ENCODE assay signal across 9 cellular contexts in the genomic region with DNA sequence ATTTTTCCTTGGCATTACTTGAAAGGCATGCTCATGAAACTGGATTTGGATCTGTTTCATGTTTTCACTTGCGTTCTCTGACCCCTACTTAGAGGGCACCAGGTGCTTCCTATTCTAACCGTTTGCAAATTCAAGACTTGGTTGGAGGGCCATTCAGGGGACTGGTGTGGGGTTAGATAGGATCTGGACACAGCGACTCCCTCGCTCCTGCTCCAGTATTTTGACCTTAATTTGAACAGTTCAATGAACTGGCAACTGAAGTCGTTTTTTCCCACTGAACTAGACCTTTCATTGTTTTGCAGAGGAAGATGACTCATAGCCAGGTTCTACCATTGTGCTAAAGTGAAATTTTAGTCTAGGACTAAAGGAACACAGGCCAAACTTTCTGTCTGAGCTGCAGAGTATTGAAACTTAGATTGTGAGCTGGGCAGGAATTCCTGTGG.
DNase-seq lines count a peak whose midpoint lies in the region; ATAC-seq and TF ChIP-seq lines count a peak whose summit lies in the region.
"Had no signal": no experiment of that assay in that cellular context is flagged by ENCODE, and none has a peak within 500 bp of the region (broad histone marks: within the 10 kb centered on the region; RNA-seq: fewer than 3 reads in every experiment).

No MANE protein-coding gene starts in this region.

- in situ Hi-C loops in transverse colon (cut with MboI; ENCODE audit: low pct_ligation_motif_present in 1 of 4, low pct_unique_long_range_greater_than_20kb in 1 of 4, low sequenced_read_pairs in 3 of 4) = no loop called here

- whole genome bisulfite sequencing in transverse colon (ENCODE audit: low coverage in 1 of 2), 2 donors = 31 to 35% methylated on average over 3 to 5 of the region's 5 CpGs

- peaks cover 81% of the 10 kb centered on the region for H3K4me1 Mint-ChIP-seq in activated CD8-positive, alpha-beta memory T cell treated with anti-CD3 and anti-CD28 coated beads, Interleukin-2, amount 10 ng/mL, durations not matched to agents 7 days and 5 days
- peaks cover 93% of the 10 kb centered on the region for H3K4me1 Mint-ChIP-seq in activated T-cell treated with anti-CD3 and anti-CD28 coated beads, Interleukin-2, amount 50 U/mL, for 72 hours (ENCODE audit: low read depth)

- H3K36me3 Mint-ChIP-seq in activated CD8-positive, alpha-beta memory T cell treated with anti-CD3 and anti-CD28 coated beads, Interleukin-2, amount 10 ng/mL, durations not matched to agents 7 days and 5 days = peaks cover 33% of the 10 kb centered on the region
- peaks cover 2 to 9% of the 10 kb centered on the region in 2 donors for H3K36me3 Mint-ChIP-seq in activated T-cell treated with anti-CD3 and anti-CD28 coated beads, Interleukin-2, amount 50 U/mL, for 72 hours (ENCODE audit: insufficient read depth in 2 of 2)

- no peaks in the 10 kb centered on the region for H3K27me3 ChIP-seq in kidney epithelial cell (ENCODE audit: control insufficient read depth, insufficient read depth, low read length)
- no peaks in the 10 kb centered on the region for H3K27me3 ChIP-seq in transverse colon

- H3K4me3 ChIP-seq in kidney epithelial cell (ENCODE audit: low read depth, low read length) (no peak overlapping the region), transverse colon (no peak overlapping the region)

- no peak for TF ChIP-seq POLR2A in transverse colon (IDR thresholded peaks at IDR 0.05)

- no peaks in the 10 kb centered on the region for H3K9me3 ChIP-seq in transverse colon

- H3K36me3 ChIP-seq in kidney epithelial cell (ENCODE audit: control insufficient read depth, insufficient read depth, low read length) = no peaks in the 10 kb centered on the region
- no peaks in the 10 kb centered on the region for H3K36me3 ChIP-seq in transverse colon

- H3K4me3 Mint-ChIP-seq in activated CD8-positive, alpha-beta memory T cell treated with anti-CD3 and anti-CD28 coated beads, Interleukin-2, amount 10 ng/mL, durations not matched to agents 7 days and 5 days = peak overlapping the region; percentile 72
- peak overlapping the region; percentile 70 to 94 for H3K4me3 Mint-ChIP-seq in activated T-cell treated with anti-CD3 and anti-CD28 coated beads, Interleukin-2, amount 50 U/mL, for 72 hours
- H3K4me3 Mint-ChIP-seq: brain had no signal

- H3K27ac Mint-ChIP-seq in activated CD8-positive, alpha-beta memory T cell treated with anti-CD3 and anti-CD28 coated beads, Interleukin-2, amount 10 ng/mL, durations not matched to agents 7 days and 5 days = peak overlapping the region; percentile 97
- peak overlapping the region; percentile 99 for H3K27ac Mint-ChIP-seq in activated T-cell treated with anti-CD3 and anti-CD28 coated beads, Interleukin-2, amount 50 U/mL, for 72 hours

- peak overlapping the region; percentile 48 to 64 (median 55) for H3K27ac ChIP-seq in transverse colon

- no peak for TF ChIP-seq EP300 in transverse colon (IDR thresholded peaks at IDR 0.05; ENCODE audit: low read depth)

- no peaks in the 10 kb centered on the region for H3K27me3 Mint-ChIP-seq in activated CD8-positive, alpha-beta memory T cell treated with anti-CD3 and anti-CD28 coated beads, Interleukin-2, amount 10 ng/mL, durations not matched to agents 7 days and 5 days
- H3K27me3 Mint-ChIP-seq in activated T-cell treated with anti-CD3 and anti-CD28 coated beads, Interleukin-2, amount 50 U/mL, for 72 hours (ENCODE audit: low read depth) = no peaks in the 10 kb centered on the region

- H3K9me3 Mint-ChIP-seq in activated CD8-positive, alpha-beta memory T cell treated with anti-CD3 and anti-CD28 coated beads, Interleukin-2, amount 10 ng/mL, durations not matched to agents 7 days and 5 days (ENCODE audit: low read depth) = no peaks in the 10 kb centered on the region
- H3K9me3 Mint-ChIP-seq in activated T-cell treated with anti-CD3 and anti-CD28 coated beads, Interleukin-2, amount 50 U/mL, for 72 hours = peaks cover 0 to 3% of the 10 kb centered on the region in 2 donors

- intact Hi-C loops in transverse colon (cut with DNase I; ENCODE audit: low total_unique reads) = no loop called here

- H3K4me1 ChIP-seq in transverse colon = peaks cover 0 to 57% (median 11%) of the 10 kb centered on the region in 4 donors

- peak; percentile 55 for ATAC-seq in activated CD8-positive, alpha-beta memory T cell treated with anti-CD3 and anti-CD28 coated beads, Interleukin-2, amount 10 ng/mL, durations not matched to agents 7 days and 5 days
- ATAC-seq in HG03460 (IDR thresholded peaks at IDR 0.05; ENCODE audit: unreplicated experiment) = peak; percentile 43
- peak; percentile 59 to 68 for ATAC-seq in activated T-cell treated with anti-CD3 and anti-CD28 coated beads, Interleukin-2, amount 50 U/mL, for 72 hours (replicated peaks in 1 of 2)

- DNase-seq in activated CD8-positive, alpha-beta memory T cell treated with anti-CD3 and anti-CD28 coated beads, Interleukin-2, amount 10 ng/mL, durations not matched to agents 7 days and 5 days = no peak
- no peak for DNase-seq in activated CD8-positive, alpha-beta memory T cell treated with anti-CD3 and anti-CD28 coated beads, Interleukin-2, amount 50 U/mL, for 48 hours
- no peak for DNase-seq in activated T-cell treated with anti-CD3 and anti-CD28 coated beads, Interleukin-2, amount 50 U/mL, for 72 hours
- DNase-seq in kidney epithelial cell (ENCODE audit: low read depth) (peak; percentile 73), transverse colon (no peak), GM19240 (ENCODE audit: insufficient read length, low spot score) (no peak), DMS114 treated with DMSO at 0.1 percent for 48 hours (lab: John Stamatoyannopoulos, UW; ENCODE audit: unreplicated experiment) (no peak)

- CTCF ChIA-PET in activated CD8-positive, alpha-beta memory T cell treated with anti-CD3 and anti-CD28 coated beads, Interleukin-2, amount 10 ng/mL, durations not matched to agents 7 days and 5 days (lab: Charles Lee) = interaction anchor here (0.6 to 1.8 kb wide), 5 partner anchors 15 to 132 kb away, joined by 3 to 7 read pairs (median 4); no protein-coding TSS in a partner anchor

- TF ChIP-seq CTCF in kidney epithelial cell (IDR thresholded peaks at IDR 0.05; ENCODE audit: insufficient read depth, low read length, poor library complexity, severe bottlenecking) (no peak), transverse colon (IDR thresholded peaks at IDR 0.05) (no peak)
